ENCODE assay signal across 39 cellular contexts in the genomic region with DNA sequence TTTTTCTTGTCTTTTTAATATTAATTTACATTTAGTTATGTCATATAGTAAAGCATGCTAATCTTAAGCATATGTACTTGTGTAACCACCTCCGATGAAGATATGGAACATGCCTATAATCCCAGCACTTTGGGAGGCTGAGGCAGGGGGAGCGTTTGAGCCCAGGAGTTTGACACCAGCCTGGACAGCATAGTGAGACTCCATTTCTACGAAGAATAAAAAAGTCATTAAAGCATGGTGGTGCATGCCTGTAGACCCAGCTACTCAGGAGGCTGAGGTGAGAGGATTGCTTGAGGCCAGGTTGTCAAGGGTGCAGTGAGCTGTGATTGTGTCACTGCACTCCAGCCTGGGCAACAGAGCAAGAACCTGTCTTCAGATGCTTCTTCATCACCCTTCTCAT.
"Had no signal": no experiment of that assay in that cellular context is flagged by ENCODE, and none has a peak within 500 bp of the region (broad histone marks: within the 10 kb centered on the region; RNA-seq: fewer than 3 reads in every experiment).

No MANE protein-coding gene starts in this region.

- H3K27ac Mint-ChIP-seq: activated naive CD4-positive, alpha-beta T cell treated with anti-CD3 and anti-CD28 coated beads for 36 hours; activated naive CD4-positive, alpha-beta T cell treated with anti-CD3 and anti-CD28 coated beads, Interleukin-2, amount 10 ng/mL, durations not matched to agents 7 days and 5 days; activated naive CD4-positive, alpha-beta T cell treated with anti-CD3 and anti-CD28 coated beads, Interleukin-2, amount 50 U/mL, for 24 hours; activated naive CD4-positive, alpha-beta T cell treated with anti-CD3 and anti-CD28 coated beads, Interleukin-2, amount 50 U/mL, for 72 hours; activated naive CD8-positive, alpha-beta T cell; activated naive CD8-positive, alpha-beta T cell treated with anti-CD3 and anti-CD28 coated beads for 36 hours; activated naive CD8-positive, alpha-beta T cell treated with anti-CD3 and anti-CD28 coated beads, Interleukin-2, amount 10 ng/mL, durations not matched to agents 7 days and 5 days; activated naive CD8-positive, alpha-beta T cell treated with anti-CD3 and anti-CD28 coated beads, Interleukin-2, amount 50 U/mL, for 24 hours; activated T-cell treated with anti-CD3 and anti-CD28 coated beads, Interleukin-2, amount 50 U/mL, for 24 hours; activated T-cell treated with anti-CD3 and anti-CD28 coated beads, Interleukin-2, amount 50 U/mL, for 72 hours; activated T-helper 1 cell treated with anti-CD3 and anti-CD28 coated beads, Interleukin-12 subunit alpha, Interleukin-12 subunit beta, Interleukin-2, Interleukin-4 antibody, amounts not matched to agents 30 ng/mL and 10 ng/mL and 1 ng/mL, durations not matched to agents 14 hours and 24 hours and 36 hours; activated T-helper 17 cell treated with anti-CD3 and anti-CD28 coated beads, Interleukin-2, amount 50 U/mL, for 72 hours; activated T-helper 2 cell treated with anti-CD3 and anti-CD28 coated beads, Interferon-gamma antibody, Interleukin-2, Interleukin-4, amounts not matched to agents 10 μg/mL and 5 μg/mL and 100 μg/mL, durations not matched to agents 14 hours and 24 hours and 36 hours; brain had no signal

- H3K36me3 ChIP-seq: adrenal gland, ascending aorta, brain microvascular endothelial cell, breast epithelium, cardiac muscle cell had no signal

- H3K4me1 ChIP-seq: adrenal gland, ascending aorta, body of pancreas, breast epithelium had no signal

- H3K36me3 Mint-ChIP-seq: activated naive CD4-positive, alpha-beta T cell treated with anti-CD3 and anti-CD28 coated beads, Interleukin-2, amount 10 ng/mL, durations not matched to agents 7 days and 5 days; activated naive CD4-positive, alpha-beta T cell treated with anti-CD3 and anti-CD28 coated beads, Interleukin-2, amount 50 U/mL, for 24 hours; activated naive CD4-positive, alpha-beta T cell treated with anti-CD3 and anti-CD28 coated beads, Interleukin-2, amount 50 U/mL, for 72 hours; activated naive CD8-positive, alpha-beta T cell; activated naive CD8-positive, alpha-beta T cell treated with anti-CD3 and anti-CD28 coated beads for 36 hours; activated naive CD8-positive, alpha-beta T cell treated with anti-CD3 and anti-CD28 coated beads, Interleukin-2, amount 10 ng/mL, durations not matched to agents 7 days and 5 days; brain had no signal

- H3K9me3 ChIP-seq: adrenal gland, ascending aorta, body of pancreas, breast epithelium had no signal

- ATAC-seq: activated naive CD4-positive, alpha-beta T cell treated with anti-CD3 and anti-CD28 coated beads, Interleukin-2, amount 50 U/mL, for 72 hours; activated naive CD8-positive, alpha-beta T cell treated with anti-CD3 and anti-CD28 coated beads, Interleukin-2, amount 50 U/mL, for 24 hours; activated T-cell treated with anti-CD3 and anti-CD28 coated beads, Interleukin-2, amount 50 U/mL, for 4 hours; activated T-cell treated with anti-CD3 and anti-CD28 coated beads, Interleukin-2, amount 50 U/mL, for 72 hours; activated T-helper 17 cell treated with anti-CD3 and anti-CD28 coated beads, Interleukin-2, amount 50 U/mL, for 72 hours; body of pancreas had no signal

- DNase-seq: activated effector memory CD4-positive, alpha-beta T cell treated with anti-CD3 and anti-CD28 coated beads, Interleukin-2, amount 50 U/mL, for 16 hours; activated effector memory CD4-positive, alpha-beta T cell treated with Interleukin-2 at 50 U/mL for 16 hours; activated gamma-delta T cell; activated gamma-delta T cell treated with Interleukin-2 at 50 U/mL for 16 hours; activated naive CD4-positive, alpha-beta T cell; activated naive CD4-positive, alpha-beta T cell treated with anti-CD3 and anti-CD28 coated beads for 36 hours; activated naive CD4-positive, alpha-beta T cell treated with anti-CD3 and anti-CD28 coated beads, Interleukin-2, amount 10 ng/mL, durations not matched to agents 7 days and 5 days; activated naive CD4-positive, alpha-beta T cell treated with anti-CD3 and anti-CD28 coated beads, Interleukin-2, amount 50 U/mL, for 16 hours; activated naive CD4-positive, alpha-beta T cell treated with Interleukin-2 at 50 U/mL for 16 hours; activated naive CD8-positive, alpha-beta T cell treated with anti-CD3 and anti-CD28 coated beads for 36 hours; activated naive CD8-positive, alpha-beta T cell treated with anti-CD3 and anti-CD28 coated beads, Interleukin-2, amount 10 ng/mL, durations not matched to agents 7 days and 5 days; activated naive CD8-positive, alpha-beta T cell treated with anti-CD3 and anti-CD28 coated beads, Interleukin-2, amount 50 U/mL, for 24 hours; activated T-cell treated with anti-CD3 and anti-CD28 coated beads, Interleukin-2, amount 50 U/mL, for 24 hours; activated T-cell treated with anti-CD3 and anti-CD28 coated beads, Interleukin-2, amount 50 U/mL, for 4 hours; activated T-cell treated with anti-CD3 and anti-CD28 coated beads, Interleukin-2, amount 50 U/mL, for 48 hours; activated T-cell treated with anti-CD3 and anti-CD28 coated beads, Interleukin-2, amount 50 U/mL, for 72 hours; adrenal gland; amniotic stem cell; amygdala; anterior cingulate cortex; aorta; body of pancreas; brain microvascular endothelial cell; caudate nucleus; central memory CD4-positive, alpha-beta T cell; cerebellar nuclear complex had no signal

- FAIRE-seq: astrocyte, bronchial epithelial cell had no signal

- H3K27ac ChIP-seq: adrenal gland, ascending aorta, body of pancreas, brain microvascular endothelial cell, breast epithelium, cardiac muscle cell had no signal

- H3K4me3 ChIP-seq: adrenal gland, ascending aorta, body of pancreas, breast epithelium, cardiac muscle cell had no signal

- H3K27me3 Mint-ChIP-seq: activated naive CD4-positive, alpha-beta T cell treated with anti-CD3 and anti-CD28 coated beads, Interleukin-2, amount 10 ng/mL, durations not matched to agents 7 days and 5 days; activated naive CD4-positive, alpha-beta T cell treated with anti-CD3 and anti-CD28 coated beads, Interleukin-2, amount 50 U/mL, for 24 hours; activated naive CD8-positive, alpha-beta T cell; activated naive CD8-positive, alpha-beta T cell treated with anti-CD3 and anti-CD28 coated beads for 36 hours; activated naive CD8-positive, alpha-beta T cell treated with anti-CD3 and anti-CD28 coated beads, Interleukin-2, amount 10 ng/mL, durations not matched to agents 7 days and 5 days; activated naive CD8-positive, alpha-beta T cell treated with anti-CD3 and anti-CD28 coated beads, Interleukin-2, amount 50 U/mL, for 24 hours; activated T-cell treated with anti-CD3 and anti-CD28 coated beads, Interleukin-2, amount 50 U/mL, for 24 hours; activated T-helper 17 cell treated with anti-CD3 and anti-CD28 coated beads, Interleukin-2, amount 50 U/mL, for 72 hours; brain; central memory CD8-positive, alpha-beta T cell had no signal

- H3K27me3 ChIP-seq: adrenal gland, ascending aorta, body of pancreas, brain microvascular endothelial cell, breast epithelium, cardiac muscle cell had no signal

- H3K4me1 Mint-ChIP-seq: activated naive CD4-positive, alpha-beta T cell treated with anti-CD3 and anti-CD28 coated beads, Interleukin-2, amount 10 ng/mL, durations not matched to agents 7 days and 5 days; activated naive CD4-positive, alpha-beta T cell treated with anti-CD3 and anti-CD28 coated beads, Interleukin-2, amount 50 U/mL, for 24 hours; activated naive CD8-positive, alpha-beta T cell treated with anti-CD3 and anti-CD28 coated beads for 36 hours; activated naive CD8-positive, alpha-beta T cell treated with anti-CD3 and anti-CD28 coated beads, Interleukin-2, amount 10 ng/mL, durations not matched to agents 7 days and 5 days; activated naive CD8-positive, alpha-beta T cell treated with anti-CD3 and anti-CD28 coated beads, Interleukin-2, amount 50 U/mL, for 24 hours; activated T-helper 17 cell treated with anti-CD3 and anti-CD28 coated beads, Interleukin-2, amount 50 U/mL, for 72 hours; central memory CD8-positive, alpha-beta T cell had no signal

- H3K9me3 Mint-ChIP-seq: activated naive CD8-positive, alpha-beta T cell treated with anti-CD3 and anti-CD28 coated beads for 36 hours had no signal

- H3K4me3 Mint-ChIP-seq: activated naive CD4-positive, alpha-beta T cell treated with anti-CD3 and anti-CD28 coated beads for 36 hours; activated naive CD4-positive, alpha-beta T cell treated with anti-CD3 and anti-CD28 coated beads, Interleukin-2, amount 10 ng/mL, durations not matched to agents 7 days and 5 days; activated naive CD4-positive, alpha-beta T cell treated with anti-CD3 and anti-CD28 coated beads, Interleukin-2, amount 50 U/mL, for 24 hours; activated naive CD8-positive, alpha-beta T cell; activated naive CD8-positive, alpha-beta T cell treated with anti-CD3 and anti-CD28 coated beads for 36 hours; activated naive CD8-positive, alpha-beta T cell treated with anti-CD3 and anti-CD28 coated beads, Interleukin-2, amount 10 ng/mL, durations not matched to agents 7 days and 5 days; activated naive CD8-positive, alpha-beta T cell treated with anti-CD3 and anti-CD28 coated beads, Interleukin-2, amount 50 U/mL, for 24 hours; activated T-cell treated with anti-CD3 and anti-CD28 coated beads, Interleukin-2, amount 50 U/mL, for 24 hours; activated T-cell treated with anti-CD3 and anti-CD28 coated beads, Interleukin-2, amount 50 U/mL, for 4 hours; activated T-cell treated with anti-CD3 and anti-CD28 coated beads, Interleukin-2, amount 50 U/mL, for 72 hours; activated T-helper 1 cell treated with anti-CD3 and anti-CD28 coated beads, Interleukin-12 subunit alpha, Interleukin-12 subunit beta, Interleukin-2, Interleukin-4 antibody, amounts not matched to agents 30 ng/mL and 10 ng/mL and 1 ng/mL, durations not matched to agents 14 hours and 24 hours and 36 hours; activated T-helper 17 cell treated with anti-CD3 and anti-CD28 coated beads, Interleukin-2, amount 50 U/mL, for 72 hours; brain; central memory CD8-positive, alpha-beta T cell had no signal
